In the genomic region with DNA sequence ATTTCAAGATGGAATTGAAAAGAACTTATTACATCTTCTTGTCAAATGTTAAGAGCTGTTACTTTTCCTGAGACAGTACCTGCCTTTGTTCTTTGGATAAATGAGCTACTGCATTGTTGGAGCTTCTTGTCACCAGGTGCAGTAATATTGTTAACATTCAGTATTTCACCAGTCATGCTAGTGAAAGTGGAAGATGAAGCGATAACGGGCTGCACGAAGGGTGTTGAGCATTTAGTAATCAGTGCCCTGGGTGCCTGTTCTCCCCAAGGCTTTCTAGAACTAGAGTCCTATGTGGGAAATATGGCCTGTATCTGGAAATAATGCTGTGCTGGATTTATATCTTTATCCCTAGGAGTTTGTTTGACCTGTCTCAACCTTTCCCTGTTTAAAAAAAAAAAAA, we compare ENCODE assay signal across 19 cellular contexts.
DNase-seq lines count a peak whose midpoint lies in the region; ATAC-seq, FAIRE-seq and TF ChIP-seq lines count a peak whose summit lies in the region.
"Had no signal": no experiment of that assay in that cellular context is flagged by ENCODE, and none has a peak within 500 bp of the region (broad histone marks: within the 10 kb centered on the region; RNA-seq: fewer than 3 reads in every experiment).

No MANE protein-coding gene starts in this region.

- H4K91ac ChIP-seq in H9 (ENCODE audit: insufficient read length, low read depth, low read length), result no peak overlapping the region

- no peak overlapping the region for H4K8ac ChIP-seq in H9 (replicated peaks; ENCODE audit: insufficient read length, low read depth, low read length)

- no peak overlapping the region for H2BK15ac ChIP-seq in H9 (ENCODE audit: low read depth, low read length)

- H3K36me3 ChIP-seq in heart right ventricle, result peaks cover 0 to 3% (median 0%) of the 10 kb centered on the region in 9 donors

- no peaks in the 10 kb centered on the region for H3K9me3 ChIP-seq in heart right ventricle
- no peaks in the 10 kb centered on the region for H3K9me3 ChIP-seq in H9 (ENCODE audit: control insufficient read depth, low read depth, low read length)
- H3K9me3 ChIP-seq: ascending aorta, gastroesophageal sphincter had no signal

- H3K9ac ChIP-seq in H9 (ENCODE audit: extremely low read depth, insufficient read length, low read length), result no peak overlapping the region

- no peak for ATAC-seq in heart right ventricle
- no peak for ATAC-seq in left ventricle myocardium superior
- peak; percentile 44 for ATAC-seq in stimulated activated effector memory CD8-positive, alpha-beta T cell treated with anti-CD3 and anti-CD28 coated beads, Interleukin-12 subunit alpha, Interleukin-12 subunit beta, amount 100 ng/mL, for 72 hours
- ATAC-seq: gastroesophageal sphincter had no signal

- peaks cover 3% of the 10 kb centered on the region for H3K79me1 ChIP-seq in H9 (ENCODE audit: insufficient read depth, low read depth, low read length, poor library complexity, severe bottlenecking)

- H3K4me2 ChIP-seq in H9 (ENCODE audit: insufficient read depth, insufficient read length, low read length), result no peak overlapping the region

- no peak overlapping the region for H2BK5ac ChIP-seq in H9 (ENCODE audit: insufficient read length, low read length)

- no peak overlapping the region for H3K4me3 ChIP-seq in heart right ventricle
- H3K4me3 ChIP-seq: ascending aorta, gastroesophageal sphincter had no signal

- no peak overlapping the region for H3T11ph ChIP-seq in H9 (ENCODE audit: low read length)

- no peak overlapping the region for H3K18ac ChIP-seq in H9 (ENCODE audit: insufficient read length, low read depth, low read length)

- no peak overlapping the region for H3K56ac ChIP-seq in H9 (ENCODE audit: insufficient read length, low read depth, low read length)

- H3K27ac Mint-ChIP-seq in H9, result peak overlapping the region in 2 of 3 experiments; percentile 20 to 48; a peak in 2 of 7 replicates
- peak overlapping the region; percentile 31 for H3K27ac Mint-ChIP-seq in activated naive CD8-positive, alpha-beta T cell treated with anti-CD3 and anti-CD28 coated beads for 36 hours
- H3K27ac Mint-ChIP-seq in stimulated activated effector memory CD8-positive, alpha-beta T cell treated with anti-CD3 and anti-CD28 coated beads, Interleukin-12 subunit alpha, Interleukin-12 subunit beta, amount 100 ng/mL, for 72 hours, result peak overlapping the region; percentile 83

- no peaks in the 10 kb centered on the region for H3K79me2 ChIP-seq in H9 (ENCODE audit: insufficient read depth, low read length)

- H2BK12ac ChIP-seq in H9 (ENCODE audit: insufficient read length, low read depth, low read length), result no peak overlapping the region

- H3K4me3 Mint-ChIP-seq in H9, result no peak overlapping the region
- H3K4me3 Mint-ChIP-seq in activated naive CD8-positive, alpha-beta T cell treated with anti-CD3 and anti-CD28 coated beads for 36 hours, result no peak overlapping the region
- no peak overlapping the region for H3K4me3 Mint-ChIP-seq in stimulated activated effector memory CD8-positive, alpha-beta T cell treated with anti-CD3 and anti-CD28 coated beads, Interleukin-12 subunit alpha, Interleukin-12 subunit beta, amount 100 ng/mL, for 72 hours

- no peak overlapping the region for H3K23ac ChIP-seq in H9 (ENCODE audit: insufficient read length, low read depth, low read length)

- H2AFZ ChIP-seq in H9 (ENCODE audit: low read length), result no peak overlapping the region

- TF ChIP-seq CTCF in heart right ventricle (IDR thresholded peaks at IDR 0.05), result no peak
- no peak for TF ChIP-seq CTCF in H9 (conservative IDR thresholded peaks at IDR 0.05)

- FAIRE-seq in RCC 7860 (lab: Jason Lieb, UNC), result no peak
- FAIRE-seq: H1 had no signal

- H3K36me3 Mint-ChIP-seq in H9 (ENCODE audit: insufficient read depth in 1 of 3, low read depth in 3 of 3), result no peaks in the 10 kb centered on the region
- peaks cover 16% of the 10 kb centered on the region for H3K36me3 Mint-ChIP-seq in activated naive CD8-positive, alpha-beta T cell treated with anti-CD3 and anti-CD28 coated beads for 36 hours
- H3K36me3 Mint-ChIP-seq in stimulated activated effector memory CD8-positive, alpha-beta T cell treated with anti-CD3 and anti-CD28 coated beads, Interleukin-12 subunit alpha, Interleukin-12 subunit beta, amount 100 ng/mL, for 72 hours, result peaks cover 86% of the 10 kb centered on the region

- H3K4ac ChIP-seq in H9 (ENCODE audit: low read depth, low read length), result no peak overlapping the region

- peaks cover 20 to 26% of the 10 kb centered on the region in 2 experiments for H3K4me1 Mint-ChIP-seq in H9
- peaks cover 76% of the 10 kb centered on the region for H3K4me1 Mint-ChIP-seq in activated naive CD8-positive, alpha-beta T cell treated with anti-CD3 and anti-CD28 coated beads for 36 hours
- peaks cover 91% of the 10 kb centered on the region for H3K4me1 Mint-ChIP-seq in stimulated activated effector memory CD8-positive, alpha-beta T cell treated with anti-CD3 and anti-CD28 coated beads, Interleukin-12 subunit alpha, Interleukin-12 subunit beta, amount 100 ng/mL, for 72 hours

- H2AK5ac ChIP-seq in H9 (ENCODE audit: insufficient read length, low read length), result no peak overlapping the region

- H2BK20ac ChIP-seq in H9 (ENCODE audit: low read depth, low read length, poor library complexity, severe bottlenecking), result no peak overlapping the region

- intact Hi-C loops in heart right ventricle (cut with DNase I), result loop anchor here in 3 of 10 donors (5.0 kb wide), 2 partner anchors 72 to 78 kb away; no protein-coding TSS in a partner anchor
- intact Hi-C loops in left ventricle myocardium superior (cut with micrococcal nuclease), result no loop called here

- no peaks in the 10 kb centered on the region for H4K20me1 ChIP-seq in H9 (ENCODE audit: control insufficient read depth, insufficient read depth, insufficient read length)

- H3K23me2 ChIP-seq in H9 (ENCODE audit: insufficient read length, low read depth, low read length, poor library complexity, severe bottlenecking), result no peaks in the 10 kb centered on the region

- peaks cover 4 to 74% (median 48%) of the 10 kb centered on the region in 9 donors for H3K4me1 ChIP-seq in heart right ventricle
- H3K4me1 ChIP-seq in H9 (ENCODE audit: insufficient read depth, low read length), result peaks cover 4% of the 10 kb centered on the region; the same call in 1 of the 2 replicates

- DNase-seq in heart right ventricle (no peak), left ventricle myocardium superior (no peak), H9 (no peak), NCI-H526 (lab: John Stamatoyannopoulos, UW) (no peak), RCC 7860 (ENCODE audit: low spot score) (no peak), NCI-H1436 (lab: John Stamatoyannopoulos, UW) (no peak)
- DNase-seq in activated naive CD8-positive, alpha-beta T cell treated with anti-CD3 and anti-CD28 coated beads for 36 hours, result no peak
- no peak for DNase-seq in stimulated activated effector memory CD8-positive, alpha-beta T cell treated with anti-CD3 and anti-CD28 coated beads, Interleukin-12 subunit alpha, Interleukin-12 subunit beta, amount 100 ng/mL, for 72 hours (ENCODE audit: low spot score in 2 of 2)
- DNase-seq: activated effector memory CD4-positive, alpha-beta T cell treated with anti-CD3 and anti-CD28 coated beads, Interleukin-2, amount 50 U/mL, for 16 hours; Calu3; EL; NCI-H524; nucleus accumbens; OCI-M1; retina; SHP77 had no signal

- H3K9me3 Mint-ChIP-seq in H9, result no peaks in the 10 kb centered on the region
- no peaks in the 10 kb centered on the region for H3K9me3 Mint-ChIP-seq in activated naive CD8-positive, alpha-beta T cell treated with anti-CD3 and anti-CD28 coated beads for 36 hours
- H3K9me3 Mint-ChIP-seq in stimulated activated effector memory CD8-positive, alpha-beta T cell treated with anti-CD3 and anti-CD28 coated beads, Interleukin-12 subunit alpha, Interleukin-12 subunit beta, amount 100 ng/mL, for 72 hours, result no peaks in the 10 kb centered on the region

- 76 to 78% methylated on average over 3 of the region's 3 CpGs for WGBS in heart right ventricle, 2 donors
- WGBS in H9 (ENCODE audit: extremely low coverage, insufficient read length, low lambda C conversion rate), result no CpG with 5 or more reads among the region's 3 CpGs

- no peak overlapping the region for H2BK120ac ChIP-seq in H9 (ENCODE audit: low read depth, low read length, poor library complexity, severe bottlenecking)

- no peak overlapping the region for H3K14ac ChIP-seq in H9 (ENCODE audit: insufficient read depth, low read length)

- H3K27ac ChIP-seq in heart right ventricle (peak overlapping the region in 9 of 10 donors; percentile 26 to 68 (median 45)), H9 (ENCODE audit: insufficient read length, low read depth, low read length) (no peak overlapping the region)
- H3K27ac ChIP-seq: ascending aorta, gastroesophageal sphincter had no signal

- no peaks in the 10 kb centered on the region for H3K27me3 Mint-ChIP-seq in H9 (ENCODE audit: low read depth)
- H3K27me3 Mint-ChIP-seq in activated naive CD8-positive, alpha-beta T cell treated with anti-CD3 and anti-CD28 coated beads for 36 hours, result no peaks in the 10 kb centered on the region

- no peak overlapping the region for H4K5ac ChIP-seq in H9 (ENCODE audit: insufficient read length, low read depth, low read length)

- H3K27me3 ChIP-seq in heart right ventricle (no peaks in the 10 kb centered on the region), H9 (ENCODE audit: insufficient read depth, low read length) (no peaks in the 10 kb centered on the region)
- H3K27me3 ChIP-seq: ascending aorta, gastroesophageal sphincter had no signal

Comparison
In these comparisons a context has a peak if more than half of its experiments do, and no peak if none do; other contexts are left out.
1. H3K27ac Mint-ChIP-seq: peak in every context shown above with its lines; median percentile 83 in stimulated activated effector memory CD8-positive, alpha-beta T cell treated with anti-CD3 and anti-CD28 coated beads, Interleukin-12 subunit alpha, Interleukin-12 subunit beta, amount 100 ng/mL, for 72 hours; 34 in H9; 31 in activated naive CD8-positive, alpha-beta T cell treated with anti-CD3 and anti-CD28 coated beads for 36 hours.